ENCODE assay signal across 8 cellular contexts in genomic region chr2:164697688-164698290, GRCh38.
DNase-seq lines count a peak whose midpoint lies in the region; ATAC-seq, FAIRE-seq and TF ChIP-seq lines count a peak whose summit lies in the region.

No MANE protein-coding gene starts in this region.

- H3K79me2 ChIP-seq in KMS-11 (ENCODE audit: insufficient read depth, low read depth) (no peaks in the 10 kb centered on the region), GM12878 (ENCODE audit: control insufficient read depth, insufficient read depth, low read length) (no peaks in the 10 kb centered on the region)

- H3K4me3 Mint-ChIP-seq in nephron = no peak overlapping the region

- CTCF ChIA-PET in GM12878 (lab: Yijun Ruan, JAX) = interaction anchor here (0.6 kb wide), 1 partner anchor 521 kb away, joined by 4 read pairs; no protein-coding TSS in a partner anchor

- H3K27ac ChIP-seq in KMS-11 (no peak overlapping the region), GM12878 (ENCODE audit: control insufficient read depth, insufficient read depth) (no peak overlapping the region)

- intact Hi-C loops in GM12878 (cut with micrococcal nuclease; ENCODE audit: unreplicated experiment) = no loop called here

- SMC1A ChIA-PET in GM12878 (lab: Charles Lee; ENCODE audit: uncharacterized antibody, unreplicated experiment) = no interaction called here

- H3K4me1 ChIP-seq in KMS-11 (ENCODE audit: low read depth, poor library complexity, severe bottlenecking) (no peaks in the 10 kb centered on the region), GM12878 (ENCODE audit: control insufficient read depth, insufficient read depth, low read length) (no peaks in the 10 kb centered on the region)

- 2% methylated on average over 2 of the region's 2 CpGs for WGBS in GM12878 (ENCODE audit: insufficient coverage, insufficient replicate concordance, low lambda C conversion rate, missing lambda C conversion rate)

- in situ Hi-C loops in GM12878 (cut with MboI) = no loop called here

- H3K4me1 Mint-ChIP-seq in nephron = no peaks in the 10 kb centered on the region

- no peaks in the 10 kb centered on the region for H3K9me3 Mint-ChIP-seq in nephron

- no peak overlapping the region for H3K9ac ChIP-seq in KMS-11
- H3K9ac ChIP-seq in GM12878 (ENCODE audit: control insufficient read depth, insufficient read depth, low read length) = no peak overlapping the region

- H3K27me3 ChIP-seq in KMS-11 (ENCODE audit: insufficient read depth, low read depth) (no peaks in the 10 kb centered on the region), GM12878 (replicated peaks in 1 of 2; ENCODE audit: control insufficient read depth in 2 of 2, insufficient read depth in 2 of 2, low read length in 1 of 2) (no peaks in the 10 kb centered on the region)

- TF ChIP-seq CTCF in GM12873 (IDR thresholded peaks at IDR 0.05; ENCODE audit: insufficient read depth, low read depth, low read length, missing control alignments) (peak; percentile 48), KMS-11 (conservative IDR thresholded peaks at IDR 0.05; ENCODE audit: low read depth, low read length) (peak; percentile 82), GM12878 (IDR thresholded peaks at IDR 0.05 in 2 of 3, conservative IDR thresholded peaks at IDR 0.05 in 1 of 3; ENCODE audit: control insufficient read depth in 2 of 3, extremely low read depth in 1 of 3, insufficient read depth in 1 of 3, low read depth in 3 of 3, low read length in 3 of 3) (peak; percentile 31 to 39 (median 33); a peak in 3 of 6 replicates), nephron (IDR thresholded peaks at IDR 0.05; ENCODE audit: unreplicated experiment in 3 of 3) (peak; percentile 57 to 67 (median 59))

- ATAC-seq in GM12878 (peak; percentile 44; the same call in 1 of the 3 replicates), GM18873 (IDR thresholded peaks at IDR 0.05; ENCODE audit: low FRiP score, unreplicated experiment) (no peak)

- RAD21 ChIA-PET in GM12878 (lab: Charles Lee; ENCODE audit: unreplicated experiment) = no interaction called here

- H3K4me3 ChIP-seq in KMS-11 (IDR thresholded peaks at IDR 0.05; ENCODE audit: insufficient read depth, low read depth, low read length) (no peak overlapping the region), GM12878 (no peak overlapping the region)

- no peak for FAIRE-seq in GM12878 (lab: Jason Lieb, UNC)

- TF ChIP-seq POLR2A in GM12878 (IDR thresholded peaks at IDR 0.05; ENCODE audit: low read depth, low read length) = no peak

- BruUV-seq in GM12878 (replicated peaks; lab: Mats Ljungman, UMichigan) = no TSS peak

- H3K36me3 ChIP-seq in KMS-11 (ENCODE audit: insufficient read depth) (no peaks in the 10 kb centered on the region), GM12878 (ENCODE audit: control insufficient read depth in 2 of 2, insufficient read depth in 2 of 2, low read length in 1 of 2) (no peaks in the 10 kb centered on the region)

- H3K27me3 Mint-ChIP-seq in nephron (ENCODE audit: low read depth) = peaks cover 6% of the 10 kb centered on the region

- no peak overlapping the region for H3K4me2 ChIP-seq in KMS-11
- no peak overlapping the region for H3K4me2 ChIP-seq in GM12878 (ENCODE audit: control insufficient read depth, insufficient read depth)

- TF ChIP-seq EP300 in GM12878 (IDR thresholded peaks at IDR 0.05; ENCODE audit: borderline replicate concordance in 1 of 2, control insufficient read depth in 1 of 2, low read depth in 2 of 2, low read length in 2 of 2) = no peak

- POLR2A ChIA-PET in GM12878 (lab: Charles Lee) = no interaction called here

- DNase-seq in GM12878 (ENCODE audit: low read depth, low spot score) = no peak
- no peak for DNase-seq in ureter (ENCODE audit: low spot score)
- DNase-seq in activated CD8-positive, alpha-beta memory T cell treated with anti-CD3 and anti-CD28 coated beads for 24 hours = no peak
- DNase-seq in GDM1 (lab: John Stamatoyannopoulos, UW) = no peak

- no peaks in the 10 kb centered on the region for H4K20me1 ChIP-seq in KMS-11 (ENCODE audit: insufficient read depth)
- H4K20me1 ChIP-seq in GM12878 (ENCODE audit: control insufficient read depth, insufficient read depth) = no peaks in the 10 kb centered on the region

- H3K27ac Mint-ChIP-seq in nephron = peak overlapping the region in 2 of 3 experiments; percentile 32 to 35

- H2AFZ ChIP-seq in KMS-11 (ENCODE audit: low read depth) (no peak overlapping the region), GM12878 (ENCODE audit: control insufficient read depth, low read depth, low read length) (no peak overlapping the region)

- no peaks in the 10 kb centered on the region for H3K9me3 ChIP-seq in GM12878 (replicated peaks; ENCODE audit: control insufficient read depth, insufficient read depth, low read length)

- peaks cover 15% of the 10 kb centered on the region for H3K36me3 Mint-ChIP-seq in nephron (ENCODE audit: low read depth)

- no peak for TF ChIP-seq RAD21 in GM12878 (IDR thresholded peaks at IDR 0.05; ENCODE audit: insufficient read depth, low read depth, low read length)

TF ChIP-seq in GM12878, 131 proteins besides CTCF, POLR2A, EP300 and RAD21:
- TF ChIP-seq MEF2A (IDR thresholded peaks at IDR 0.05; ENCODE audit: insufficient read depth, low read depth, low read length) (no peak), HDGF (IDR thresholded peaks at IDR 0.05) (no peak), NR2F1 (conservative IDR thresholded peaks at IDR 0.05) (no peak), RAD51 (IDR thresholded peaks at IDR 0.05) (no peak), ZNF217 (IDR thresholded peaks at IDR 0.05) (no peak), EGR1 (IDR thresholded peaks at IDR 0.05; ENCODE audit: borderline replicate concordance in 1 of 2, low read depth in 2 of 2, low read length in 2 of 2) (no peak), JUND (IDR thresholded peaks at IDR 0.05; ENCODE audit: low read depth, low read length) (no peak), CHD1 (IDR thresholded peaks at IDR 0.05; ENCODE audit: low read depth, low read length) (no peak), ETV6 (conservative IDR thresholded peaks at IDR 0.05 in 1 of 2, IDR thresholded peaks at IDR 0.05 in 1 of 2; ENCODE audit: borderline replicate concordance in 1 of 2, low read depth in 1 of 2) (no peak), ZNF687 (IDR thresholded peaks at IDR 0.05) (no peak)
- TF ChIP-seq, protein P1, sequence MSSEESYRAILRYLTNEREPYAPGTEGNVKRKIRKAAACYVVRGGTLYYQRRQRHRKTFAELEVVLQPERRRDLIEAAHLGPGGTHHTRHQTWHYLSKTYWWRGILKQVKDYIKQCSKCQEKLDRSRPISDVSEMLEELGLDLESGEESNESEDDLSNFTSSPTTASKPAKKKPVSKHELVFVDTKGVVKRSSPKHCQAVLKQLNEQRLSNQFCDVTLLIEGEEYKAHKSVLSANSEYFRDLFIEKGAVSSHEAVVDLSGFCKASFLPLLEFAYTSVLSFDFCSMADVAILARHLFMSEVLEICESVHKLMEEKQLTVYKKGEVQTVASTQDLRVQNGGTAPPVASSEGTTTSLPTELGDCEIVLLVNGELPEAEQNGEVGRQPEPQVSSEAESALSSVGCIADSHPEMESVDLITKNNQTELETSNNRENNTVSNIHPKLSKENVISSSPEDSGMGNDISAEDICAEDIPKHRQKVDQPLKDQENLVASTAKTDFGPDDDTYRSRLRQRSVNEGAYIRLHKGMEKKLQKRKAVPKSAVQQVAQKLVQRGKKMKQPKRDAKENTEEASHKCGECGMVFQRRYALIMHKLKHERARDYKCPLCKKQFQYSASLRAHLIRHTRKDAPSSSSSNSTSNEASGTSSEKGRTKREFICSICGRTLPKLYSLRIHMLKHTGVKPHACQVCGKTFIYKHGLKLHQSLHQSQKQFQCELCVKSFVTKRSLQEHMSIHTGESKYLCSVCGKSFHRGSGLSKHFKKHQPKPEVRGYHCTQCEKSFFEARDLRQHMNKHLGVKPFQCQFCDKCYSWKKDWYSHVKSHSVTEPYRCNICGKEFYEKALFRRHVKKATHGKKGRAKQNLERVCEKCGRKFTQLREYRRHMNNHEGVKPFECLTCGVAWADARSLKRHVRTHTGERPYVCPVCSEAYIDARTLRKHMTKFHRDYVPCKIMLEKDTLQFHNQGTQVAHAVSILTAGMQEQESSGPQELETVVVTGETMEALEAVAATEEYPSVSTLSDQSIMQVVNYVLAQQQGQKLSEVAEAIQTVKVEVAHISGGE (CRISPR knock-in tag; IDR thresholded peaks at IDR 0.05) = no peak
